ENCODE assay signal across 9 cellular contexts in genomic region chr4:40193018-40193571, GRCh38. TPM values are rescaled to one million over a fixed set of nuclear protein-coding genes. Genes with fewer than 3 reads are reported as not detected.
DNase-seq lines count a peak whose midpoint lies in the region; ATAC-seq, FAIRE-seq and TF ChIP-seq lines count a peak whose summit lies in the region.
"Had no signal": no experiment of that assay in that cellular context is flagged by ENCODE, and none has a peak within 500 bp of the region (broad histone marks: within the 10 kb centered on the region; RNA-seq: fewer than 3 reads in every experiment).

No MANE protein-coding gene starts in this region.

- H3K27me3 ChIP-seq in HepG2 (ENCODE audit: control insufficient read depth in 1 of 2, insufficient read depth in 2 of 2, low read length in 2 of 2) (no peaks in the 10 kb centered on the region; a peak in 1 of 5 replicates), right lobe of liver (no peaks in the 10 kb centered on the region), thymus (ENCODE audit: control insufficient read depth, insufficient read depth) (no peaks in the 10 kb centered on the region)

- H3K4me1 ChIP-seq in HepG2 (ENCODE audit: insufficient read depth, low read length): peaks cover 70% of the 10 kb centered on the region
- peaks cover 0 to 15% (median 6%) of the 10 kb centered on the region in 4 donors for H3K4me1 ChIP-seq in right lobe of liver
- H3K4me1 ChIP-seq in thymus (ENCODE audit: control insufficient read depth, insufficient read depth, low read length): peaks cover 21% of the 10 kb centered on the region

- peak overlapping the region; percentile 82 for H3K4me2 ChIP-seq in HepG2 (ENCODE audit: low read depth, low read length)

- peak overlapping the region; percentile 76 for H3K27ac ChIP-seq in HepG2 (ENCODE audit: extremely low read length, insufficient read depth, low read length)
- H3K27ac ChIP-seq in right lobe of liver: no peak overlapping the region
- peak overlapping the region; percentile 85 for H3K27ac ChIP-seq in thymus (ENCODE audit: low read depth)
- no peak overlapping the region for H3K27ac ChIP-seq in substantia nigra (ENCODE audit: low read depth, low read length, poor library complexity, severe bottlenecking)

- no peaks in the 10 kb centered on the region for H3K27me3 Mint-ChIP-seq in activated CD8-positive, alpha-beta T cell treated with anti-CD3 and anti-CD28 coated beads for 36 hours

- H3K9me3 Mint-ChIP-seq in activated CD8-positive, alpha-beta T cell treated with anti-CD3 and anti-CD28 coated beads for 36 hours: peaks cover 5% of the 10 kb centered on the region

- H2AFZ ChIP-seq in HepG2 (ENCODE audit: low read length): no peak overlapping the region

- DNase-seq in HepG2 (ENCODE audit: low spot score): peak; percentile 7
- DNase-seq in right lobe of liver: no peak
- peak; percentile 50 for DNase-seq in activated CD8-positive, alpha-beta T cell treated with anti-CD3 and anti-CD28 coated beads for 36 hours
- DNase-seq in NCI-H345 (lab: John Stamatoyannopoulos, UW): no peak
- DNase-seq in substantia nigra (lab: John Stamatoyannopoulos, UW): no peak
- no peak for DNase-seq in NK-92 treated with Interleukin-12 subunit alpha and Interleukin-12 subunit beta, amount 100 ng/mL, for 24 hours (lab: John Stamatoyannopoulos, UW)

- FAIRE-seq in HepG2 (lab: Jason Lieb, UNC): no peak

- H3K9ac ChIP-seq in HepG2 (ENCODE audit: insufficient read depth, low read depth, low read length): no peak overlapping the region

- H3K9me3 ChIP-seq in HepG2 (ENCODE audit: low read length) (no peaks in the 10 kb centered on the region), right lobe of liver (no peaks in the 10 kb centered on the region), thymus (ENCODE audit: control insufficient read depth) (no peaks in the 10 kb centered on the region)

- no peaks in the 10 kb centered on the region for H3K36me3 ChIP-seq in HepG2 (replicated peaks in 1 of 2; ENCODE audit: control insufficient read depth in 1 of 2, insufficient read depth in 2 of 2, low read length in 2 of 2)
- H3K36me3 ChIP-seq in right lobe of liver: no peaks in the 10 kb centered on the region
- no peaks in the 10 kb centered on the region for H3K36me3 ChIP-seq in thymus (ENCODE audit: control insufficient read depth, insufficient read depth)

- POLR2A ChIA-PET in HepG2 (lab: Yijun Ruan, JAX): no interaction called here
- POLR2A ChIA-PET in activated CD8-positive, alpha-beta T cell treated with anti-CD3 and anti-CD28 coated beads for 36 hours (lab: Charles Lee): interaction anchor here (1.0 to 16.4 kb wide), 7 partner anchors 9 to 137 kb away, joined by 3 to 447 read pairs (median 95); partner anchors contain the start of gene N4BP2

- peaks cover 57% of the 10 kb centered on the region for H3K4me1 Mint-ChIP-seq in activated CD8-positive, alpha-beta T cell treated with anti-CD3 and anti-CD28 coated beads for 36 hours (ENCODE audit: low read depth)

- CTCF ChIA-PET in HepG2 (lab: Yijun Ruan, JAX; ENCODE audit: low intra/inter-chr PET ratio, low total read pairs): no interaction called here
- CTCF ChIA-PET in activated CD8-positive, alpha-beta T cell treated with anti-CD3 and anti-CD28 coated beads for 36 hours (lab: Charles Lee): interaction anchor here (0.8 to 2.9 kb wide), 7 partner anchors 21 to 137 kb away, joined by 3 to 14 read pairs (median 9); no protein-coding TSS in a partner anchor

- WGBS in HepG2 (ENCODE audit: low lambda C conversion rate): 38% methylated on average over 7 of the region's 11 CpGs
- 60% methylated on average over 7 of the region's 11 CpGs for WGBS in right lobe of liver (ENCODE audit: insufficient coverage, low coverage, low lambda C conversion rate, missing lambda C conversion rate)
- 5% methylated on average over 11 of the region's 11 CpGs for WGBS in thymus

- intact Hi-C loops in HepG2 (cut with micrococcal nuclease; ENCODE audit: unreplicated experiment): no loop called here
- intact Hi-C loops in right lobe of liver (cut with DNase I): no loop called here
- intact Hi-C loops in activated CD8-positive, alpha-beta T cell treated with anti-CD3 and anti-CD28 coated beads for 36 hours (cut with micrococcal nuclease): loop anchor here (5.0 kb wide), 1 partner anchor 41 kb away; no protein-coding TSS in a partner anchor

- H3K27ac Mint-ChIP-seq in activated CD8-positive, alpha-beta T cell treated with anti-CD3 and anti-CD28 coated beads for 36 hours: peak overlapping the region; percentile 99

- H4K20me1 ChIP-seq in HepG2 (ENCODE audit: insufficient read depth, low read length): no peaks in the 10 kb centered on the region

- peak overlapping the region; percentile 99 for H3K4me3 Mint-ChIP-seq in activated CD8-positive, alpha-beta T cell treated with anti-CD3 and anti-CD28 coated beads for 36 hours

- TF ChIP-seq POLR2A in HepG2 (IDR thresholded peaks at IDR 0.05; ENCODE audit: insufficient read depth in 1 of 2, low read depth in 2 of 2, low read length in 2 of 2) (no peak), right lobe of liver (IDR thresholded peaks at IDR 0.05) (no peak)

- TF ChIP-seq RAD21 in HepG2 (CRISPR knock-in tag; IDR thresholded peaks at IDR 0.05): no peak

- peak; percentile 76 for ATAC-seq in HepG2
- ATAC-seq in right lobe of liver: no peak
- peak; percentile 31 for ATAC-seq in HG03103 (IDR thresholded peaks at IDR 0.05; ENCODE audit: low read depth, unreplicated experiment)
- peak; percentile 13 for ATAC-seq in activated CD8-positive, alpha-beta T cell treated with anti-CD3 and anti-CD28 coated beads for 36 hours

- TF ChIP-seq CTCF in HepG2 (CRISPR knock-in tag; IDR thresholded peaks at IDR 0.05) (no peak), right lobe of liver (IDR thresholded peaks at IDR 0.05) (no peak)
- no peak for TF ChIP-seq CTCF in activated CD8-positive, alpha-beta T cell treated with anti-CD3 and anti-CD28 coated beads for 36 hours (IDR thresholded peaks at IDR 0.05)

- H3K36me3 Mint-ChIP-seq in activated CD8-positive, alpha-beta T cell treated with anti-CD3 and anti-CD28 coated beads for 36 hours (ENCODE audit: low read depth): peaks cover 16% of the 10 kb centered on the region

- H3K4me3 ChIP-seq in HepG2 (replicated peaks in 1 of 3; ENCODE audit: insufficient read depth in 1 of 3, low read depth in 2 of 3, low read length in 3 of 3): peak overlapping the region in 1 of 3 experiments; percentile 39; a peak in 2 of 6 replicates
- no peak overlapping the region for H3K4me3 ChIP-seq in right lobe of liver
- H3K4me3 ChIP-seq in thymus (ENCODE audit: low read length): peak overlapping the region; percentile 92

- TF ChIP-seq EP300 in HepG2 (IDR thresholded peaks at IDR 0.05; ENCODE audit: low read depth in 2 of 2, low read length in 2 of 2) (no peak), HepG2 (CRISPR knock-in tag; IDR thresholded peaks at IDR 0.05; ENCODE audit: borderline replicate concordance) (no peak)

- in situ Hi-C loops in HepG2 (cut with HindIII; ENCODE audit: extremely low pct_ligation_motif_present, low pct_unique_long_range_greater_than_20kb): no loop called here

- BruUV-seq in HepG2 (replicated peaks; lab: Mats Ljungman, UMichigan): no TSS peak

- no peaks in the 10 kb centered on the region for H3K79me2 ChIP-seq in HepG2 (ENCODE audit: insufficient read depth, low read length)

TF ChIP-seq in HepG2, 621 proteins besides CTCF, POLR2A, EP300 and RAD21 (continues in another document):
- TF ChIP-seq, protein P1, sequence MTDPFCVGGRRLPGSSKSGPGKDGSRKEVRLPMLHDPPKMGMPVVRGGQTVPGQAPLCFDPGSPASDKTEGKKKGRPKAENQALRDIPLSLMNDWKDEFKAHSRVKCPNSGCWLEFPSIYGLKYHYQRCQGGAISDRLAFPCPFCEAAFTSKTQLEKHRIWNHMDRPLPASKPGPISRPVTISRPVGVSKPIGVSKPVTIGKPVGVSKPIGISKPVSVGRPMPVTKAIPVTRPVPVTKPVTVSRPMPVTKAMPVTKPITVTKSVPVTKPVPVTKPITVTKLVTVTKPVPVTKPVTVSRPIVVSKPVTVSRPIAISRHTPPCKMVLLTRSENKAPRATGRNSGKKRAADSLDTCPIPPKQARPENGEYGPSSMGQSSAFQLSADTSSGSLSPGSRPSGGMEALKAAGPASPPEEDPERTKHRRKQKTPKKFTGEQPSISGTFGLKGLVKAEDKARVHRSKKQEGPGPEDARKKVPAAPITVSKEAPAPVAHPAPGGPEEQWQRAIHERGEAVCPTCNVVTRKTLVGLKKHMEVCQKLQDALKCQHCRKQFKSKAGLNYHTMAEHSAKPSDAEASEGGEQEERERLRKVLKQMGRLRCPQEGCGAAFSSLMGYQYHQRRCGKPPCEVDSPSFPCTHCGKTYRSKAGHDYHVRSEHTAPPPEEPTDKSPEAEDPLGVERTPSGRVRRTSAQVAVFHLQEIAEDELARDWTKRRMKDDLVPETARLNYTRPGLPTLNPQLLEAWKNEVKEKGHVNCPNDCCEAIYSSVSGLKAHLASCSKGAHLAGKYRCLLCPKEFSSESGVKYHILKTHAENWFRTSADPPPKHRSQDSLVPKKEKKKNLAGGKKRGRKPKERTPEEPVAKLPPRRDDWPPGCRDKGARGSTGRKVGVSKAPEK (CRISPR knock-in tag; IDR thresholded peaks at IDR 0.05; ENCODE audit: borderline replicate concordance): 0 out of 2 replicates have a peak, but pooled peaks have one; percentile 36

RNA-seq across cellular contexts. Expression of gene RHOH, which starts 3.7 kb away (rescaled TPM):
- total RNA-seq in HepG2 (2016; rRNA removed; fragmentation: Illumina TruSeq; extraction: Trizol) (not detected in 2 replicates), right lobe of liver (1 to 10 TPM in 1 of 6 experiments, under 1 TPM in 5; 0.25 to 1.2 (median 0.62) TPM)
- not detected in 2 replicates for total RNA-seq in HepG2 (2016; cell fraction: cytosol; rRNA removed; fragmentation: Illumina TruSeq; extraction: Trizol; ENCODE audit: low read depth)
- total RNA-seq in HepG2 (2016; cell fraction: insoluble cytoplasmic fraction; rRNA removed; fragmentation: Illumina TruSeq; extraction: Trizol): 0.06 TPM in 1 of 2 replicates, not detected in the other
- total RNA-seq in HepG2 (2016; cell fraction: membrane; rRNA removed; fragmentation: Illumina TruSeq; extraction: Trizol): not detected in 2 replicates
- total RNA-seq in HepG2 (2016; cell fraction: nucleus; rRNA removed; fragmentation: Illumina TruSeq; extraction: Trizol): not detected in 2 replicates
- polyA plus RNA-seq in HepG2 (2011; rRNA removed) (0.22 and 0.57 TPM in 2 replicates), thymus (71.2 TPM)
- 0.21 and 0.59 TPM in 2 replicates for polyA plus RNA-seq in HepG2 (2011; cell fraction: cytosol; rRNA removed)
- 0.38 and 0.48 TPM in 2 replicates for polyA plus RNA-seq in HepG2 (2011; cell fraction: nucleus; rRNA removed)
- 0.11 and 0.48 TPM in 2 replicates for polyA plus RNA-seq in HepG2 (2012)
- polyA plus RNA-seq in HepG2 (2016; cell fraction: cytosol; fragmentation: Illumina TruSeq; extraction: Trizol; ENCODE audit: low read depth): not detected in 2 replicates
- 0.21 TPM in 1 of 2 replicates, not detected in the other for polyA plus RNA-seq in HepG2 (2016; cell fraction: insoluble cytoplasmic fraction; fragmentation: Illumina TruSeq; extraction: Trizol; ENCODE audit: low read depth)
- polyA plus RNA-seq in HepG2 (2016; cell fraction: membrane; fragmentation: Illumina TruSeq; extraction: Trizol; ENCODE audit: low read depth): not detected in 2 replicates
- not detected in 2 replicates for polyA plus RNA-seq in HepG2 (2016; cell fraction: nucleus; fragmentation: Illumina TruSeq; extraction: Trizol; ENCODE audit: insufficient read depth, low read depth)
- 0.82 TPM in 1 of 2 replicates, not detected in the other for polyA minus RNA-seq in HepG2 (2011; rRNA and poly(A)+ RNA removed; ENCODE audit: low replicate concordance)
- polyA minus RNA-seq in HepG2 (2011; cell fraction: cytosol; rRNA and poly(A)+ RNA removed): 0.30 TPM in 1 of 2 replicates, not detected in the other
- polyA minus RNA-seq in HepG2 (2011; cell fraction: nucleus; rRNA and poly(A)+ RNA removed): 0.13 and 0.87 TPM in 2 replicates
- total RNA-seq in activated CD8-positive, alpha-beta T cell treated with anti-CD3 and anti-CD28 coated beads for 36 hours: 100 to 1,000 TPM; 121 to 126 TPM
- polyA plus RNA-seq: neural cell had no signal

Comparison
In these comparisons a context has a peak if more than half of its experiments do, and no peak if none do; other contexts are left out.
1. ATAC-seq: peak in HepG2 (single experiment), HG03103 (single experiment) and activated CD8-positive, alpha-beta T cell treated with anti-CD3 and anti-CD28 coated beads for 36 hours (single experiment); none in right lobe of liver (0 of 4).
2. DNase-seq: peak in HepG2 (single experiment) and activated CD8-positive, alpha-beta T cell treated with anti-CD3 and anti-CD28 coated beads for 36 hours (single experiment); none in right lobe of liver (0 of 3), NCI-H345 (single experiment), substantia nigra (0 of 49) and NK-92 treated with Interleukin-12 subunit alpha and Interleukin-12 subunit beta, amount 100 ng/mL, for 24 hours (single experiment).
3. H3K27ac ChIP-seq: peak in HepG2 (single experiment) and thymus (single experiment); none in right lobe of liver (0 of 3) and substantia nigra (single experiment).
4. RNA of gene RHOH, which starts 3.7 kb away (total RNA-seq): 121 to 126 TPM in activated CD8-positive, alpha-beta T cell treated with anti-CD3 and anti-CD28 coated beads for 36 hours; 0.25 to 1.2 TPM in right lobe of liver and 0.06 TPM in HepG2; every median in the first group is over 10 times any median in the second.